In genomic region chr10:131371571-131371970, GRCh38 we compare ENCODE assay signal across 10 cellular contexts.
"Had no signal": no experiment of that assay in that cellular context is flagged by ENCODE, and none has a peak within 500 bp of the region (broad histone marks: within the 10 kb centered on the region; RNA-seq: fewer than 3 reads in every experiment).

No MANE protein-coding gene starts in this region.

- H3K27me3 Mint-ChIP-seq: IgD-negative memory B cell had no signal

- H3K9me3 ChIP-seq: HAP-1 had no signal

- H3K27ac Mint-ChIP-seq: HFFc6, IgD-negative memory B cell had no signal

- H3K27ac ChIP-seq: GM23248, HL-60 had no signal

- H3K4me3 Mint-ChIP-seq: HFFc6, IgD-negative memory B cell had no signal

- H3K4me3 ChIP-seq: GM23248, HAP-1, K562 had no signal

- H3K9ac ChIP-seq: GM23248 had no signal

- H3K4me1 ChIP-seq: HAP-1 had no signal

- H2AFZ ChIP-seq: GM23248 had no signal

- DNase-seq: GM23248, GOT3, H7, HFFc6 had no signal

- ATAC-seq: HCT116, HepG2, K562 had no signal

- H3K36me3 ChIP-seq: HAP-1 had no signal

- H3K4me1 Mint-ChIP-seq: IgD-negative memory B cell had no signal
